In genomic region chr14:58829594-58829993, GRCh38 we compare ENCODE assay signal across 15 cellular contexts.
DNase-seq lines count a peak whose midpoint lies in the region; ATAC-seq lines count a peak whose summit lies in the region.
"Had no signal": no experiment of that assay in that cellular context is flagged by ENCODE, and none has a peak within 500 bp of the region (broad histone marks: within the 10 kb centered on the region; RNA-seq: fewer than 3 reads in every experiment).

No MANE protein-coding gene starts in this region.

- H3K4me1 Mint-ChIP-seq in naive thymus-derived CD4-positive, alpha-beta T cell: peaks cover 0 to 14% (median 3%) of the 10 kb centered on the region in 7 donors
- H3K4me1 Mint-ChIP-seq: CD4-positive, CD25-positive, alpha-beta regulatory T cell; stimulated activated naive CD8-positive, alpha-beta T cell treated with anti-CD3 and anti-CD28 coated beads, Interleukin-15, amount 100 ng/mL, for 72 hours had no signal

- peak overlapping the region in 2 of 9 donors; percentile 1 to 22 for H3K27ac Mint-ChIP-seq in naive thymus-derived CD4-positive, alpha-beta T cell
- H3K27ac Mint-ChIP-seq: CD4-positive, CD25-positive, alpha-beta regulatory T cell; stimulated activated naive CD8-positive, alpha-beta T cell treated with anti-CD3 and anti-CD28 coated beads, Interleukin-15, amount 100 ng/mL, for 72 hours had no signal

- H3K14ac ChIP-seq in mesenchymal stem cell (ENCODE audit: low read length in 2 of 2): no peak overlapping the region

- no peak overlapping the region for H3K23ac ChIP-seq in mesenchymal stem cell (ENCODE audit: low read length in 2 of 2)

- peaks cover 8% of the 10 kb centered on the region for H3K9me3 ChIP-seq in mesenchymal stem cell (ENCODE audit: control insufficient read depth, low read length)
- H3K9me3 ChIP-seq in naive thymus-derived CD4-positive, alpha-beta T cell (ENCODE audit: control insufficient read depth in 2 of 3, low read length in 3 of 3): no peaks in the 10 kb centered on the region
- H3K9me3 ChIP-seq: body of pancreas had no signal

- no peak overlapping the region for H2BK120ac ChIP-seq in mesenchymal stem cell (ENCODE audit: low read depth, low read length)

- no peaks in the 10 kb centered on the region for H3K27me3 Mint-ChIP-seq in naive thymus-derived CD4-positive, alpha-beta T cell
- H3K27me3 Mint-ChIP-seq: CD4-positive, CD25-positive, alpha-beta regulatory T cell had no signal

- peaks cover 0 to 3% (median 0%) of the 10 kb centered on the region in 5 donors for H3K36me3 Mint-ChIP-seq in naive thymus-derived CD4-positive, alpha-beta T cell
- H3K36me3 Mint-ChIP-seq: CD4-positive, CD25-positive, alpha-beta regulatory T cell had no signal

- peaks cover 0 to 8% (median 0%) of the 10 kb centered on the region in 11 donors for H3K9me3 Mint-ChIP-seq in naive thymus-derived CD4-positive, alpha-beta T cell
- H3K9me3 Mint-ChIP-seq: stimulated activated naive CD8-positive, alpha-beta T cell treated with anti-CD3 and anti-CD28 coated beads, Interleukin-15, amount 100 ng/mL, for 72 hours had no signal

- CTCF ChIA-PET in naive thymus-derived CD4-positive, alpha-beta T cell (lab: Charles Lee): no interaction called here

- H3K36me3 ChIP-seq in mesenchymal stem cell (ENCODE audit: control insufficient read depth in 1 of 2, insufficient read depth in 2 of 2, low read depth in 1 of 2, low read length in 2 of 2): no peaks in the 10 kb centered on the region
- H3K36me3 ChIP-seq in naive thymus-derived CD4-positive, alpha-beta T cell (ENCODE audit: control insufficient read depth in 2 of 3, insufficient read depth in 3 of 3, low read length in 3 of 3): no peaks in the 10 kb centered on the region

- no peak for ATAC-seq in naive thymus-derived CD4-positive, alpha-beta T cell
- ATAC-seq in left cardiac atrium: no peak
- ATAC-seq: body of pancreas; stimulated activated naive CD8-positive, alpha-beta T cell treated with anti-CD3 and anti-CD28 coated beads, Interleukin-15, amount 100 ng/mL, for 72 hours had no signal

- no peak overlapping the region for H2BK15ac ChIP-seq in mesenchymal stem cell (ENCODE audit: low read depth, poor library complexity, severe bottlenecking)

- H3K9ac ChIP-seq in mesenchymal stem cell (ENCODE audit: low read length): no peak overlapping the region
- H3K9ac ChIP-seq: SK-N-SH had no signal

- 57% methylated on average over 3 of the region's 3 CpGs for WGBS in mesenchymal stem cell

- H3K4me2 ChIP-seq in mesenchymal stem cell (ENCODE audit: low read length, poor library complexity, severe bottlenecking): no peak overlapping the region
- H3K4me2 ChIP-seq: SK-N-SH had no signal

- H3K4me1 ChIP-seq in mesenchymal stem cell (ENCODE audit: control insufficient read depth, insufficient read depth, low read depth, low read length): no peaks in the 10 kb centered on the region
- no peaks in the 10 kb centered on the region for H3K4me1 ChIP-seq in naive thymus-derived CD4-positive, alpha-beta T cell (ENCODE audit: control insufficient read depth in 2 of 2, insufficient read depth in 2 of 2, low read length in 2 of 2)
- H3K4me1 ChIP-seq: body of pancreas had no signal

- no peak overlapping the region for H4K91ac ChIP-seq in mesenchymal stem cell (ENCODE audit: low read length)

- no peak overlapping the region for H3K4me3 ChIP-seq in mesenchymal stem cell (ENCODE audit: insufficient read depth in 1 of 2, low read depth in 1 of 2, low read length in 2 of 2)
- no peak overlapping the region for H3K4me3 ChIP-seq in naive thymus-derived CD4-positive, alpha-beta T cell (ENCODE audit: low read length)
- H3K4me3 ChIP-seq: body of pancreas had no signal

- no peak overlapping the region for H3K27ac ChIP-seq in mesenchymal stem cell (ENCODE audit: low read length, poor library complexity, severe bottlenecking)
- H3K27ac ChIP-seq in naive thymus-derived CD4-positive, alpha-beta T cell (ENCODE audit: low read depth, low read length): no peak overlapping the region
- H3K27ac ChIP-seq: body of pancreas had no signal

- POLR2A ChIA-PET in naive thymus-derived CD4-positive, alpha-beta T cell (lab: Charles Lee): no interaction called here

- peak overlapping the region in 1 of 10 donors; percentile 47 for H3K4me3 Mint-ChIP-seq in naive thymus-derived CD4-positive, alpha-beta T cell
- H3K4me3 Mint-ChIP-seq: CD4-positive, CD25-positive, alpha-beta regulatory T cell; stimulated activated naive CD8-positive, alpha-beta T cell treated with anti-CD3 and anti-CD28 coated beads, Interleukin-15, amount 100 ng/mL, for 72 hours had no signal

- H3K4ac ChIP-seq in mesenchymal stem cell (ENCODE audit: low read depth in 1 of 2, low read length in 2 of 2): no peak overlapping the region

- H4K8ac ChIP-seq in mesenchymal stem cell (ENCODE audit: low read length): no peak overlapping the region

- no peak overlapping the region for H2BK12ac ChIP-seq in mesenchymal stem cell (ENCODE audit: low read length in 2 of 2)

- no peak overlapping the region for H2AFZ ChIP-seq in mesenchymal stem cell (ENCODE audit: low read depth, low read length)

- peaks cover 0 to 2% of the 10 kb centered on the region in 2 experiments for H3K27me3 ChIP-seq in mesenchymal stem cell (ENCODE audit: control insufficient read depth in 1 of 2, insufficient read depth in 1 of 2, low read length in 2 of 2)
- no peaks in the 10 kb centered on the region for H3K27me3 ChIP-seq in naive thymus-derived CD4-positive, alpha-beta T cell (ENCODE audit: control insufficient read depth in 2 of 2, insufficient read depth in 2 of 2, low read length in 2 of 2)
- H3K27me3 ChIP-seq: body of pancreas had no signal

- no peak overlapping the region for H2AK5ac ChIP-seq in mesenchymal stem cell (ENCODE audit: low read length, severe bottlenecking)

- H3K79me1 ChIP-seq in mesenchymal stem cell (replicated peaks; ENCODE audit: low read length, poor library complexity, severe bottlenecking): no peaks in the 10 kb centered on the region

- H3K18ac ChIP-seq in mesenchymal stem cell (ENCODE audit: low read depth in 1 of 2, low read length in 2 of 2): no peak overlapping the region

- DNase-seq in Daoy (ENCODE audit: low read depth) (peak; percentile 61), NCI-H146 (lab: John Stamatoyannopoulos, UW) (peak; percentile 67), astrocyte of the hippocampus (ENCODE audit: low read depth, low spot score) (peak; percentile 45), mesenchymal stem cell (peak; percentile 74), NCI-H2196 (lab: John Stamatoyannopoulos, UW; ENCODE audit: unreplicated experiment) (no peak), T-helper 9 cell (no peak), left cardiac atrium (no peak)
- no peak for DNase-seq in naive thymus-derived CD4-positive, alpha-beta T cell
- DNase-seq: activated T-cell treated with anti-CD3 and anti-CD28 coated beads, Interleukin-2, amount 50 U/mL, for 48 hours; body of pancreas; NCI-H526; SK-N-SH; stimulated activated CD4-positive, alpha-beta T cell treated with anti-CD3 and anti-CD28 coated beads, Interleukin-4, amount 100 ng/mL, for 1 hour; stimulated activated naive CD8-positive, alpha-beta T cell treated with anti-CD3 and anti-CD28 coated beads, Interleukin-15, amount 100 ng/mL, for 72 hours had no signal

- H2BK5ac ChIP-seq in mesenchymal stem cell (ENCODE audit: low read depth, low read length, poor library complexity, severe bottlenecking): no peak overlapping the region

- intact Hi-C loops in naive thymus-derived CD4-positive, alpha-beta T cell (cut with micrococcal nuclease): no loop called here
- intact Hi-C loops in left cardiac atrium (cut with DNase I): no loop called here

Comparison
In these comparisons a context has a peak if more than half of its experiments do, and no peak if none do; other contexts are left out.
1. DNase-seq: peak in Daoy (single experiment), NCI-H146 (single experiment), astrocyte of the hippocampus (single experiment) and mesenchymal stem cell (single experiment); none in NCI-H2196 (single experiment), T-helper 9 cell (single experiment), naive thymus-derived CD4-positive, alpha-beta T cell (0 of 9) and left cardiac atrium (single experiment).